2 cellular contexts compared by ENCODE assay signal in genomic region chr10:72564596-72564995, GRCh38.
TF ChIP-seq lines count a peak whose summit lies in the region.

No MANE protein-coding gene starts in this region.

TF ChIP-seq in IMR-90, 13 proteins besides CTCF, POLR2A, EP300 and RAD21 (continued from another document):
- no peak for TF ChIP-seq USF2 (IDR thresholded peaks at IDR 0.05; ENCODE audit: low read depth, low read length)
- TF ChIP-seq ELK1 (IDR thresholded peaks at IDR 0.05; ENCODE audit: borderline replicate concordance, low read depth, low read length): no peak
- TF ChIP-seq FOS (IDR thresholded peaks at IDR 0.05; ENCODE audit: low read depth, low read length): no peak
- no peak for TF ChIP-seq CEBPB (IDR thresholded peaks at IDR 0.05; ENCODE audit: low read depth, low read length)
- no peak for TF ChIP-seq RCOR1 (IDR thresholded peaks at IDR 0.05; ENCODE audit: insufficient replicate concordance, low read length)
- TF ChIP-seq NFE2L2 (IDR thresholded peaks at IDR 0.05; ENCODE audit: low read depth, low read length): no peak
- no peak for TF ChIP-seq MAZ (IDR thresholded peaks at IDR 0.05; ENCODE audit: borderline replicate concordance, low read depth, low read length)
- TF ChIP-seq SMC3 (IDR thresholded peaks at IDR 0.05; ENCODE audit: low read depth, low read length): no peak
- TF ChIP-seq RFX5 (IDR thresholded peaks at IDR 0.05; ENCODE audit: low read depth, low read length): no peak
TF ChIP-seq in IMR-90: peak in this region for 0.

TF ChIP-seq in K562, 482 proteins besides CTCF, POLR2A, EP300 and RAD21:
- no peak for TF ChIP-seq UBTF (IDR thresholded peaks at IDR 0.05; ENCODE audit: borderline replicate concordance in 1 of 2, low read depth in 2 of 2, low read length in 2 of 2)
- TF ChIP-seq AFF1 (IDR thresholded peaks at IDR 0.05; ENCODE audit: low read depth in 1 of 2, partially characterized antibody in 2 of 2): no peak
- TF ChIP-seq ZNF347 (CRISPR knock-in tag; IDR thresholded peaks at IDR 0.05; ENCODE audit: low read depth): no peak
- TF ChIP-seq KHSRP (IDR thresholded peaks at IDR 0.05): no peak
- no peak for TF ChIP-seq SMAD3 (CRISPR knock-in tag; conservative IDR thresholded peaks at IDR 0.05)
- TF ChIP-seq SNIP1 (IDR thresholded peaks at IDR 0.05; ENCODE audit: low read depth): no peak
- TF ChIP-seq CTCFL (IDR thresholded peaks at IDR 0.05; ENCODE audit: borderline replicate concordance, insufficient read depth, low read depth, low read length, poor library complexity, severe bottlenecking): no peak
